ENCODE assay signal across 8 cellular contexts in the genomic region with DNA sequence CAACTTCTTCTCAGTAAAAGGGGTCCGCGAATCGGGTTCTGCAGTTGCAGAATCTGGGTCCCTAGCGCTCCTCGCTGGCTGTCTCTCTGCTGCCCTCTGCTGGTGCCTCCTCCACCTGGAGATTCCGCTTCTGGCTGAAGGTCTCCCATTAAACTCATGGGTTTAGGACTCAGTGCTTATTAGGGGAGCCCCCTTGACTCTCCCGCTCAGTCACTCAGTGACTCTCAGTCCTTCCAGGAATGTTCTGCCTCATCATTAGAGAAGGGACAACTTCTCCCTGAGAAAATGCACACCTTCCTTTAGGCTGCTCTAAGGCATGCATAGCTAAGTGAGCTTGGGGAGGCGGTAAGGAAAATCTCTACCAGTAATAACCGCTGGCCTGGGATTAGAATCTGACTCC. TPM values are rescaled to one million over a fixed set of nuclear protein-coding genes. Genes with fewer than 3 reads are reported as not detected.
DNase-seq lines count a peak whose midpoint lies in the region; ATAC-seq and TF ChIP-seq lines count a peak whose summit lies in the region.

No MANE protein-coding gene starts in this region.

- no peak overlapping the region for H3K27ac Mint-ChIP-seq in mesothelial cell of epicardium

- no peaks in the 10 kb centered on the region for H3K36me3 Mint-ChIP-seq in mesothelial cell of epicardium

- ATAC-seq in GM21423 (IDR thresholded peaks at IDR 0.05; ENCODE audit: unreplicated experiment) = peak; percentile 61

- peak; percentile 87 for TF ChIP-seq CTCF in mesothelial cell of epicardium (IDR thresholded peaks at IDR 0.05; ENCODE audit: unreplicated experiment)

- H3K4me3 Mint-ChIP-seq in mesothelial cell of epicardium = no peak overlapping the region

- DNase-seq in C1 segment of cervical spinal cord (lab: John Stamatoyannopoulos, UW) = peak in 9 of 14 donors; percentile 4 to 57 (median 20)
- peak; percentile 57 for DNase-seq in NCI-H345 treated with DMSO at 0.1 percent for 48 hours (lab: John Stamatoyannopoulos, UW; ENCODE audit: unreplicated experiment)
- peak; percentile 81 to 84 for DNase-seq in activated CD4-positive, alpha-beta T cell treated with anti-CD3 and anti-CD28 coated beads, Interleukin-2, amount 50 U/mL, for 48 hours
- DNase-seq in effector CD4-positive, alpha-beta T cell = peak; percentile 68
- peak; percentile 65 to 91 for DNase-seq in mesothelial cell of epicardium (ENCODE audit: low spot score in 2 of 2, unreplicated experiment in 2 of 2)
- DNase-seq in stimulated activated CD8-positive, alpha-beta memory T cell treated with anti-CD3 and anti-CD28 coated beads, Interleukin-4, amount 100 ng/mL, for 48 hours = peak; percentile 88
- DNase-seq in foreskin melanocyte = no peak

- H3K27me3 Mint-ChIP-seq in mesothelial cell of epicardium (ENCODE audit: low read depth) = peaks cover 15% of the 10 kb centered on the region

- peaks cover 21% of the 10 kb centered on the region for H3K4me1 Mint-ChIP-seq in mesothelial cell of epicardium

- H3K9me3 Mint-ChIP-seq in mesothelial cell of epicardium = no peaks in the 10 kb centered on the region

RNA-seq across cellular contexts. Expression of gene CPN2, which starts 7.1 kb away (rescaled TPM):
- total RNA-seq in mesothelial cell of epicardium = not detected in 3 replicates

RNA-seq across cellular contexts. Expression of gene LRRC15, which starts 25.5 kb away (rescaled TPM):
- total RNA-seq in mesothelial cell of epicardium = 0.05 TPM in 1 of 3 replicates, not detected in the others

RNA-seq across cellular contexts. Expression of gene GP5, which starts 55.1 kb away (rescaled TPM):
- total RNA-seq in mesothelial cell of epicardium = 0.11 to 0.16 TPM in 2 of 3 replicates, not detected in the other
